In genomic region chr6:37142047-37142614, GRCh38 we compare ENCODE assay signal across 14 cellular contexts. TPM values are rescaled to one million over a fixed set of nuclear protein-coding genes. Genes with fewer than 3 reads are reported as not detected.
A peak's percentile ranks its signal among the peaks of the same experiment; 100 is the strongest.
DNase-seq lines count a peak whose midpoint lies in the region; ATAC-seq lines count a peak whose summit lies in the region.
"Had no signal": no experiment of that assay in that cellular context is flagged by ENCODE, and none has a peak within 500 bp of the region (broad histone marks: within the 10 kb centered on the region; RNA-seq: fewer than 3 reads in every experiment).

No MANE protein-coding gene starts in this region.

- peaks cover 43% of the 10 kb centered on the region for H3K4me1 Mint-ChIP-seq in stimulated activated naive CD8-positive, alpha-beta T cell treated with anti-CD3 and anti-CD28 coated beads, Interleukin-15, amount 100 ng/mL, for 72 hours
- H3K4me1 Mint-ChIP-seq in activated T-helper 1 cell treated with anti-CD3 and anti-CD28 coated beads, Interleukin-12 subunit alpha, Interleukin-12 subunit beta, Interleukin-2, Interleukin-4 antibody, amounts not matched to agents 30 ng/mL and 10 ng/mL and 1 ng/mL, durations not matched to agents 14 hours and 24 hours and 36 hours (ENCODE audit: low read depth) = peaks cover 36% of the 10 kb centered on the region

- no peaks in the 10 kb centered on the region for H3K79me2 ChIP-seq in mesendoderm (ENCODE audit: control insufficient read depth, insufficient read depth, low read length)

- no peak overlapping the region for H2AK5ac ChIP-seq in mesendoderm (ENCODE audit: low read length)

- no peaks in the 10 kb centered on the region for H3K27me3 ChIP-seq in mesendoderm (ENCODE audit: insufficient read depth, low read length, poor library complexity)
- H3K27me3 ChIP-seq: BLaER1 had no signal

- no peaks in the 10 kb centered on the region for H3K9me3 Mint-ChIP-seq in stimulated activated naive CD8-positive, alpha-beta T cell treated with anti-CD3 and anti-CD28 coated beads, Interleukin-15, amount 100 ng/mL, for 72 hours
- no peaks in the 10 kb centered on the region for H3K9me3 Mint-ChIP-seq in activated T-helper 1 cell treated with anti-CD3 and anti-CD28 coated beads, Interleukin-12 subunit alpha, Interleukin-12 subunit beta, Interleukin-2, Interleukin-4 antibody, amounts not matched to agents 30 ng/mL and 10 ng/mL and 1 ng/mL, durations not matched to agents 14 hours and 24 hours and 36 hours
- H3K9me3 Mint-ChIP-seq: neural crest cell had no signal

- H3K36me3 Mint-ChIP-seq in activated T-helper 1 cell treated with anti-CD3 and anti-CD28 coated beads, Interleukin-12 subunit alpha, Interleukin-12 subunit beta, Interleukin-2, Interleukin-4 antibody, amounts not matched to agents 30 ng/mL and 10 ng/mL and 1 ng/mL, durations not matched to agents 14 hours and 24 hours and 36 hours (ENCODE audit: low read depth) = peaks cover 1% of the 10 kb centered on the region

- no peak for DNase-seq in stimulated activated naive CD8-positive, alpha-beta T cell treated with anti-CD3 and anti-CD28 coated beads, Interleukin-15, amount 100 ng/mL, for 72 hours
- no peak for DNase-seq in stimulated activated naive CD8-positive, alpha-beta T cell treated with anti-CD3 and anti-CD28 coated beads, Interleukin-15, Interleukin-2, amounts not matched to agents 100 U/mL and 50 U/mL, for 24 hours
- DNase-seq in activated T-helper 1 cell treated with anti-CD3 and anti-CD28 coated beads, Interleukin-12 subunit alpha, Interleukin-12 subunit beta, Interleukin-2, Interleukin-4 antibody, amounts not matched to agents 30 ng/mL and 10 ng/mL and 1 ng/mL, durations not matched to agents 14 hours and 24 hours and 36 hours (ENCODE audit: low spot score) = no peak
- DNase-seq in mesendoderm (no peak), COLO829 (ENCODE audit: low spot score) (no peak), NOMO-1 treated with dmso at 0.1 percent for 144 hours (lab: John Stamatoyannopoulos, UW; ENCODE audit: unreplicated experiment) (no peak), NCI-H1694 treated with DMSO at 0.1 percent for 48 hours (lab: John Stamatoyannopoulos, UW) (no peak), DMS79 treated with DMSO at 0.1 percent for 48 hours (lab: John Stamatoyannopoulos, UW) (no peak)
- DNase-seq: hypothalamus, NCI-H1436 treated with DMSO at 0.1 percent for 48 hours had no signal

- intact Hi-C loops in activated T-helper 1 cell treated with anti-CD3 and anti-CD28 coated beads, Interleukin-12 subunit alpha, Interleukin-12 subunit beta, Interleukin-2, Interleukin-4 antibody, amounts not matched to agents 30 ng/mL and 10 ng/mL and 1 ng/mL, durations not matched to agents 14 hours and 24 hours and 36 hours (cut with micrococcal nuclease) = no loop called here

- peak overlapping the region in 1 of 2 donors; percentile 13 for H3K4me3 Mint-ChIP-seq in stimulated activated naive CD8-positive, alpha-beta T cell treated with anti-CD3 and anti-CD28 coated beads, Interleukin-15, amount 100 ng/mL, for 72 hours
- no peak overlapping the region for H3K4me3 Mint-ChIP-seq in activated T-helper 1 cell treated with anti-CD3 and anti-CD28 coated beads, Interleukin-12 subunit alpha, Interleukin-12 subunit beta, Interleukin-2, Interleukin-4 antibody, amounts not matched to agents 30 ng/mL and 10 ng/mL and 1 ng/mL, durations not matched to agents 14 hours and 24 hours and 36 hours
- H3K4me3 Mint-ChIP-seq: neural crest cell had no signal

- peak overlapping the region; percentile 76 for H3K18ac ChIP-seq in mesendoderm (ENCODE audit: low read length)

- H3K27ac ChIP-seq in mesendoderm (ENCODE audit: low read depth, low read length) = peak overlapping the region; percentile 88
- H3K27ac ChIP-seq: BLaER1, coronary artery had no signal

- no peak overlapping the region for H2BK15ac ChIP-seq in mesendoderm (replicated peaks; ENCODE audit: low read depth)

- no peak overlapping the region for H3K23ac ChIP-seq in mesendoderm (ENCODE audit: low read length)

- peak overlapping the region; percentile 5 for H3K4me2 ChIP-seq in mesendoderm (ENCODE audit: low read length)
- H3K4me2 ChIP-seq: BLaER1 had no signal

- peaks cover 14% of the 10 kb centered on the region for H3K4me1 ChIP-seq in mesendoderm (ENCODE audit: control insufficient read depth, low read depth, low read length)

- H3K36me3 ChIP-seq in mesendoderm (ENCODE audit: control insufficient read depth, insufficient read depth, low read length) = no peaks in the 10 kb centered on the region
- H3K36me3 ChIP-seq: BLaER1 had no signal

- H3K9ac ChIP-seq in mesendoderm (ENCODE audit: low read length) = peak overlapping the region; percentile 30
- H3K9ac ChIP-seq: BLaER1 had no signal

- H2BK5ac ChIP-seq in mesendoderm (ENCODE audit: low read length) = peak overlapping the region; percentile 72

- H3K56ac ChIP-seq in mesendoderm (ENCODE audit: low read length) = peak overlapping the region; percentile 34

- H3K4me3 ChIP-seq in mesendoderm (ENCODE audit: low read length) = no peak overlapping the region
- H3K4me3 ChIP-seq: BLaER1, coronary artery had no signal

- H3K79me1 ChIP-seq in mesendoderm (ENCODE audit: low read length) = no peaks in the 10 kb centered on the region

- peak overlapping the region; percentile 45 for H2BK120ac ChIP-seq in mesendoderm (ENCODE audit: low read depth, low read length)

- no peaks in the 10 kb centered on the region for H3K27me3 Mint-ChIP-seq in stimulated activated naive CD8-positive, alpha-beta T cell treated with anti-CD3 and anti-CD28 coated beads, Interleukin-15, amount 100 ng/mL, for 72 hours
- H3K27me3 Mint-ChIP-seq in activated T-helper 1 cell treated with anti-CD3 and anti-CD28 coated beads, Interleukin-12 subunit alpha, Interleukin-12 subunit beta, Interleukin-2, Interleukin-4 antibody, amounts not matched to agents 30 ng/mL and 10 ng/mL and 1 ng/mL, durations not matched to agents 14 hours and 24 hours and 36 hours (ENCODE audit: insufficient read depth) = no peaks in the 10 kb centered on the region

- no peak overlapping the region for H4K5ac ChIP-seq in mesendoderm (ENCODE audit: low read length)

- no peak overlapping the region for H4K8ac ChIP-seq in mesendoderm (ENCODE audit: low read depth, low read length)

- ATAC-seq in stimulated activated naive CD8-positive, alpha-beta T cell treated with anti-CD3 and anti-CD28 coated beads, Interleukin-15, amount 100 ng/mL, for 72 hours = peak; percentile 42
- ATAC-seq in stimulated activated naive CD8-positive, alpha-beta T cell treated with anti-CD3 and anti-CD28 coated beads, Interleukin-15, Interleukin-2, amounts not matched to agents 100 U/mL and 50 U/mL, for 24 hours = no peak
- ATAC-seq: Right ventricle myocardium inferior had no signal

- no CpG with 5 or more reads among the region's 4 CpGs for WGBS in mesendoderm (ENCODE audit: extremely low coverage, insufficient coverage, low lambda C conversion rate)

- peak overlapping the region; percentile 71 for H3K4ac ChIP-seq in mesendoderm (ENCODE audit: low read depth, low read length)

- H3K27ac Mint-ChIP-seq in stimulated activated naive CD8-positive, alpha-beta T cell treated with anti-CD3 and anti-CD28 coated beads, Interleukin-15, amount 100 ng/mL, for 72 hours = peak overlapping the region in 1 of 2 donors; percentile 40
- peak overlapping the region; percentile 55 for H3K27ac Mint-ChIP-seq in activated T-helper 1 cell treated with anti-CD3 and anti-CD28 coated beads, Interleukin-12 subunit alpha, Interleukin-12 subunit beta, Interleukin-2, Interleukin-4 antibody, amounts not matched to agents 30 ng/mL and 10 ng/mL and 1 ng/mL, durations not matched to agents 14 hours and 24 hours and 36 hours

RNA-seq across cellular contexts. Expression of gene PIM1, which starts 27.8 kb away (rescaled TPM):
- 182 and 192 TPM in 2 replicates for total RNA-seq in activated T-helper 1 cell treated with anti-CD3 and anti-CD28 coated beads, Interleukin-12 subunit alpha, Interleukin-12 subunit beta, Interleukin-2, Interleukin-4 antibody, amounts not matched to agents 30 ng/mL and 10 ng/mL and 1 ng/mL, durations not matched to agents 14 hours and 24 hours and 36 hours
- polyA plus RNA-seq in mesendoderm (2013, experiment 1 of 2) = 153 TPM
- 150 TPM for polyA plus RNA-seq in mesendoderm (2013, experiment 2 of 2)
